ENCODE assay signal across 9 cellular contexts in genomic region chr12:120761581-120761980, GRCh38. TPM values are rescaled to one million over a fixed set of nuclear protein-coding genes. Genes with fewer than 3 reads are reported as not detected.
DNase-seq lines count a peak whose midpoint lies in the region; ATAC-seq and TF ChIP-seq lines count a peak whose summit lies in the region.
"Had no signal": no experiment of that assay in that cellular context is flagged by ENCODE, and none has a peak within 500 bp of the region (broad histone marks: within the 10 kb centered on the region; RNA-seq: fewer than 3 reads in every experiment).

No MANE protein-coding gene starts in this region.

- 33 to 50% (median 41%) methylated on average over 10 of the region's 10 CpGs for WGBS in stomach, 5 donors

- H3K4me1 ChIP-seq in stomach: peaks cover 4 to 20% (median 14%) of the 10 kb centered on the region in 4 donors
- H3K4me1 ChIP-seq: HAP-1 had no signal

- ATAC-seq in HG02588 (IDR thresholded peaks at IDR 0.05; ENCODE audit: unreplicated experiment): no peak

- peak overlapping the region; percentile 41 to 81 (median 57) for H3K27ac ChIP-seq in stomach

- H3K4me3 ChIP-seq in cardiac fibroblast (replicated peaks in 1 of 2; ENCODE audit: low read depth in 2 of 2, low read length in 2 of 2) (no peak overlapping the region), kidney epithelial cell (ENCODE audit: low read depth, low read length) (no peak overlapping the region), stomach (no peak overlapping the region)
- H3K4me3 ChIP-seq: HAP-1 had no signal

- DNase-seq in NCI-H2107 (lab: John Stamatoyannopoulos, UW) (peak; percentile 72), cardiac fibroblast (ENCODE audit: low read depth in 2 of 2) (peak; percentile 78 to 84), kidney epithelial cell (ENCODE audit: low read depth) (peak; percentile 60), stomach (peak; percentile 46), HuH-7 (ENCODE audit: low spot score) (no peak), H4 (ENCODE audit: low spot score) (no peak), A172 (ENCODE audit: low spot score) (no peak)

- no peaks in the 10 kb centered on the region for H3K27me3 ChIP-seq in kidney epithelial cell (ENCODE audit: control insufficient read depth, insufficient read depth, low read length)
- no peaks in the 10 kb centered on the region for H3K27me3 ChIP-seq in stomach

- H3K36me3 ChIP-seq in kidney epithelial cell (ENCODE audit: control insufficient read depth, insufficient read depth, low read length) (no peaks in the 10 kb centered on the region), stomach (peaks cover 18 to 65% (median 49%) of the 10 kb centered on the region in 4 donors)

- TF ChIP-seq CTCF in cardiac fibroblast (IDR thresholded peaks at IDR 0.05; ENCODE audit: low read depth, low read length) (no peak), kidney epithelial cell (IDR thresholded peaks at IDR 0.05; ENCODE audit: insufficient read depth, low read length, poor library complexity, severe bottlenecking) (no peak), stomach (IDR thresholded peaks at IDR 0.05) (no peak)

- TF ChIP-seq EP300 in stomach (IDR thresholded peaks at IDR 0.05): no peak

- H3K9me3 ChIP-seq in stomach: no peaks in the 10 kb centered on the region
- H3K9me3 ChIP-seq: HAP-1 had no signal

- no peak for TF ChIP-seq POLR2A in stomach (IDR thresholded peaks at IDR 0.05)

- intact Hi-C loops in stomach (cut with DNase I; ENCODE audit: low total_unique reads): no loop called here

RNA-seq across cellular contexts. Expression of gene ACADS, which starts 36.0 kb away (rescaled TPM):
- 15.9 and 20.0 TPM in 2 replicates for total RNA-seq in kidney epithelial cell
- 100 to 1,000 TPM in 2 of 5 donors, 10 to 100 TPM in 3; 16.5 to 313 (median 28.5) TPM for total RNA-seq in stomach
- polyA plus RNA-seq in stomach: 10 to 100 TPM; 31.1 to 60.6 (median 46.3) TPM
- total RNA-seq in H4 (2014; rRNA removed; shearing (Covaris generic)): 5.3 and 7.4 TPM in 2 replicates
- 1.8 TPM in 1 of 2 replicates, not detected in the other for total RNA-seq in A172 (2014; rRNA removed; shearing (Covaris generic))

RNA-seq across cellular contexts. Expression of gene UNC119B, which starts 51.3 kb away (rescaled TPM):
- total RNA-seq in kidney epithelial cell: 22.8 and 29.4 TPM in 2 replicates
- 10 to 100 TPM in 4 of 5 donors, 1 to 10 TPM in 1; 8.2 to 26.8 (median 19.7) TPM for total RNA-seq in stomach
- polyA plus RNA-seq in stomach: 10 to 100 TPM in 2 of 3 donors, 1 to 10 TPM in 1; 9.6 to 14.6 (median 12.5) TPM
- total RNA-seq in H4 (2014; rRNA removed; shearing (Covaris generic)): 14.3 and 14.4 TPM in 2 replicates
- total RNA-seq in A172 (2014; rRNA removed; shearing (Covaris generic)): 15.5 and 18.1 TPM in 2 replicates

Comparison
In these comparisons a context has a peak if more than half of its experiments do, and no peak if none do; other contexts are left out.
1. DNase-seq: peak in NCI-H2107 (single experiment), cardiac fibroblast (2 of 2), kidney epithelial cell (single experiment) and stomach (single experiment); none in HuH-7 (single experiment), H4 (single experiment) and A172 (single experiment).